In the genomic region with DNA sequence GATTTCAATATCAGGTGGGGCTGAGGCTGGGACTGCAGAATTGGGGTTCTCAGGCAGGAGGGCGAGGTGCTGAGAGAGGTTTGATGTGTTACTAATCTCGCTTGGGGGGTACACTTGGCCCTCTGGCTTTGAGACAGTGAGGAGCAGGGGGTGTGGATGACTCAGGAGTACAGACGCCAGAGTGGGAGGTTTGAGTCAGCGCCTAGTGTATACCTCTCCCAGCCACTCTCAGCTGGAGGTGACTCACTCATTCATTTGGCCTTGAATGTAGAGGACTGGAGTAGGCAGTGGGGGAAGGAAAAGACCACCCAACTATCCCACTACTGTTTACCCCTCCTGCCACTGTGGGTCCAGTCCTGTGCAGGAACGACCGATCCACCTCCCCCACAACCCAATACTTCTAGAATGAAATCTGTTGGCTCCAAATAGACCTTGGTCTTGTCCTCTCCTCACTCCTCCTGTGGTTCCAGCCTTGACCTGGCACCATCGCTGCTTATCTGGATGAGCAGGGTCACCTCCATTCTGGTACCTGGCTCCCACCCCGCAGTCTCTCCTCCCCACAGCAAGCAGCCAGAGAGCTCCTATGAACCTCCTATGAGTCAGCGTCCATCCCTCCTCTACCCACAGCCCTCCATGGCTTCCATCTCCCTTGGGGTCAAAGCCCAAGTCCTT, we compare ENCODE assay signal across 1 cellular context.
TF ChIP-seq lines count a peak whose summit lies in the region.

No MANE protein-coding gene starts in this region.

TF ChIP-seq in K562, 482 proteins besides CTCF, POLR2A, EP300 and RAD21 (continued from another document and continues in another):
- no peak for TF ChIP-seq CREB1 (IDR thresholded peaks at IDR 0.05)
- TF ChIP-seq CREB1 (CRISPR knock-in tag; IDR thresholded peaks at IDR 0.05), result no peak
- TF ChIP-seq, protein P1, sequence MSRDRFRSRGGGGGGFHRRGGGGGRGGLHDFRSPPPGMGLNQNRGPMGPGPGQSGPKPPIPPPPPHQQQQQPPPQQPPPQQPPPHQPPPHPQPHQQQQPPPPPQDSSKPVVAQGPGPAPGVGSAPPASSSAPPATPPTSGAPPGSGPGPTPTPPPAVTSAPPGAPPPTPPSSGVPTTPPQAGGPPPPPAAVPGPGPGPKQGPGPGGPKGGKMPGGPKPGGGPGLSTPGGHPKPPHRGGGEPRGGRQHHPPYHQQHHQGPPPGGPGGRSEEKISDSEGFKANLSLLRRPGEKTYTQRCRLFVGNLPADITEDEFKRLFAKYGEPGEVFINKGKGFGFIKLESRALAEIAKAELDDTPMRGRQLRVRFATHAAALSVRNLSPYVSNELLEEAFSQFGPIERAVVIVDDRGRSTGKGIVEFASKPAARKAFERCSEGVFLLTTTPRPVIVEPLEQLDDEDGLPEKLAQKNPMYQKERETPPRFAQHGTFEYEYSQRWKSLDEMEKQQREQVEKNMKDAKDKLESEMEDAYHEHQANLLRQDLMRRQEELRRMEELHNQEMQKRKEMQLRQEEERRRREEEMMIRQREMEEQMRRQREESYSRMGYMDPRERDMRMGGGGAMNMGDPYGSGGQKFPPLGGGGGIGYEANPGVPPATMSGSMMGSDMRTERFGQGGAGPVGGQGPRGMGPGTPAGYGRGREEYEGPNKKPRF (IDR thresholded peaks at IDR 0.05; ENCODE audit: low read depth, low read length), result no peak
- no peak for TF ChIP-seq RBBP5 (IDR thresholded peaks at IDR 0.05; ENCODE audit: borderline replicate concordance, insufficient read depth, low read length, poor library complexity, severe bottlenecking)
- no peak for TF ChIP-seq XRCC3 (IDR thresholded peaks at IDR 0.05)
- no peak for TF ChIP-seq POLR2B (IDR thresholded peaks at IDR 0.05; ENCODE audit: low read depth, partially characterized antibody)
- no peak for TF ChIP-seq JUNB (CRISPR knock-in tag; conservative IDR thresholded peaks at IDR 0.05)
- TF ChIP-seq, protein P2, sequence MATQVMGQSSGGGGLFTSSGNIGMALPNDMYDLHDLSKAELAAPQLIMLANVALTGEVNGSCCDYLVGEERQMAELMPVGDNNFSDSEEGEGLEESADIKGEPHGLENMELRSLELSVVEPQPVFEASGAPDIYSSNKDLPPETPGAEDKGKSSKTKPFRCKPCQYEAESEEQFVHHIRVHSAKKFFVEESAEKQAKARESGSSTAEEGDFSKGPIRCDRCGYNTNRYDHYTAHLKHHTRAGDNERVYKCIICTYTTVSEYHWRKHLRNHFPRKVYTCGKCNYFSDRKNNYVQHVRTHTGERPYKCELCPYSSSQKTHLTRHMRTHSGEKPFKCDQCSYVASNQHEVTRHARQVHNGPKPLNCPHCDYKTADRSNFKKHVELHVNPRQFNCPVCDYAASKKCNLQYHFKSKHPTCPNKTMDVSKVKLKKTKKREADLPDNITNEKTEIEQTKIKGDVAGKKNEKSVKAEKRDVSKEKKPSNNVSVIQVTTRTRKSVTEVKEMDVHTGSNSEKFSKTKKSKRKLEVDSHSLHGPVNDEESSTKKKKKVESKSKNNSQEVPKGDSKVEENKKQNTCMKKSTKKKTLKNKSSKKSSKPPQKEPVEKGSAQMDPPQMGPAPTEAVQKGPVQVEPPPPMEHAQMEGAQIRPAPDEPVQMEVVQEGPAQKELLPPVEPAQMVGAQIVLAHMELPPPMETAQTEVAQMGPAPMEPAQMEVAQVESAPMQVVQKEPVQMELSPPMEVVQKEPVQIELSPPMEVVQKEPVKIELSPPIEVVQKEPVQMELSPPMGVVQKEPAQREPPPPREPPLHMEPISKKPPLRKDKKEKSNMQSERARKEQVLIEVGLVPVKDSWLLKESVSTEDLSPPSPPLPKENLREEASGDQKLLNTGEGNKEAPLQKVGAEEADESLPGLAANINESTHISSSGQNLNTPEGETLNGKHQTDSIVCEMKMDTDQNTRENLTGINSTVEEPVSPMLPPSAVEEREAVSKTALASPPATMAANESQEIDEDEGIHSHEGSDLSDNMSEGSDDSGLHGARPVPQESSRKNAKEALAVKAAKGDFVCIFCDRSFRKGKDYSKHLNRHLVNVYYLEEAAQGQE (CRISPR knock-in tag; IDR thresholded peaks at IDR 0.05; ENCODE audit: low read depth), result no peak
- no peak for TF ChIP-seq RBM39 (optimal IDR thresholded peaks at IDR 0.05; ENCODE audit: low read depth, low read length)
- TF ChIP-seq, protein P3, sequence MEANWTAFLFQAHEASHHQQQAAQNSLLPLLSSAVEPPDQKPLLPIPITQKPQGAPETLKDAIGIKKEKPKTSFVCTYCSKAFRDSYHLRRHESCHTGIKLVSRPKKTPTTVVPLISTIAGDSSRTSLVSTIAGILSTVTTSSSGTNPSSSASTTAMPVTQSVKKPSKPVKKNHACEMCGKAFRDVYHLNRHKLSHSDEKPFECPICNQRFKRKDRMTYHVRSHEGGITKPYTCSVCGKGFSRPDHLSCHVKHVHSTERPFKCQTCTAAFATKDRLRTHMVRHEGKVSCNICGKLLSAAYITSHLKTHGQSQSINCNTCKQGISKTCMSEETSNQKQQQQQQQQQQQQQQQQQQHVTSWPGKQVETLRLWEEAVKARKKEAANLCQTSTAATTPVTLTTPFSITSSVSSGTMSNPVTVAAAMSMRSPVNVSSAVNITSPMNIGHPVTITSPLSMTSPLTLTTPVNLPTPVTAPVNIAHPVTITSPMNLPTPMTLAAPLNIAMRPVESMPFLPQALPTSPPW (CRISPR knock-in tag; IDR thresholded peaks at IDR 0.05), result no peak
- TF ChIP-seq HOXB6 (CRISPR knock-in tag; IDR thresholded peaks at IDR 0.05; ENCODE audit: borderline replicate concordance), result no peak
- TF ChIP-seq FOXM1 (IDR thresholded peaks at IDR 0.05; ENCODE audit: low read depth), result no peak
- no peak for TF ChIP-seq FOXM1 (CRISPR knock-in tag; IDR thresholded peaks at IDR 0.05; ENCODE audit: low read depth)
- TF ChIP-seq, protein P4, sequence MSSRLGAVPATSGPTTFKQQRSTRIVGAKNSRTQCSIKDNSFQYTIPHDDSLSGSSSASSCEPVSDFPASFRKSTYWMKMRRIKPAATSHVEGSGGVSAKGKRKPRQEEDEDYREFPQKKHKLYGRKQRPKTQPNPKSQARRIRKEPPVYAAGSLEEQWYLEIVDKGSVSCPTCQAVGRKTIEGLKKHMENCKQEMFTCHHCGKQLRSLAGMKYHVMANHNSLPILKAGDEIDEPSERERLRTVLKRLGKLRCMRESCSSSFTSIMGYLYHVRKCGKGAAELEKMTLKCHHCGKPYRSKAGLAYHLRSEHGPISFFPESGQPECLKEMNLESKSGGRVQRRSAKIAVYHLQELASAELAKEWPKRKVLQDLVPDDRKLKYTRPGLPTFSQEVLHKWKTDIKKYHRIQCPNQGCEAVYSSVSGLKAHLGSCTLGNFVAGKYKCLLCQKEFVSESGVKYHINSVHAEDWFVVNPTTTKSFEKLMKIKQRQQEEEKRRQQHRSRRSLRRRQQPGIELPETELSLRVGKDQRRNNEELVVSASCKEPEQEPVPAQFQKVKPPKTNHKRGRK (tag; IDR thresholded peaks at IDR 0.05), result no peak
- no peak for TF ChIP-seq HIVEP1 (CRISPR knock-in tag; IDR thresholded peaks at IDR 0.05)
- peak; percentile 31; the same call in 1 of the 2 replicates for TF ChIP-seq MAFF (IDR thresholded peaks at IDR 0.05; ENCODE audit: low read length)
- TF ChIP-seq GTF2E2 (tag; IDR thresholded peaks at IDR 0.05), result no peak
- TF ChIP-seq, protein P5, sequence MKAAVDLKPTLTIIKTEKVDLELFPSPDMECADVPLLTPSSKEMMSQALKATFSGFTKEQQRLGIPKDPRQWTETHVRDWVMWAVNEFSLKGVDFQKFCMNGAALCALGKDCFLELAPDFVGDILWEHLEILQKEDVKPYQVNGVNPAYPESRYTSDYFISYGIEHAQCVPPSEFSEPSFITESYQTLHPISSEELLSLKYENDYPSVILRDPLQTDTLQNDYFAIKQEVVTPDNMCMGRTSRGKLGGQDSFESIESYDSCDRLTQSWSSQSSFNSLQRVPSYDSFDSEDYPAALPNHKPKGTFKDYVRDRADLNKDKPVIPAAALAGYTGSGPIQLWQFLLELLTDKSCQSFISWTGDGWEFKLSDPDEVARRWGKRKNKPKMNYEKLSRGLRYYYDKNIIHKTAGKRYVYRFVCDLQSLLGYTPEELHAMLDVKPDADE (conservative IDR thresholded peaks at IDR 0.05; ENCODE audit: control insufficient read depth, low read depth, low read length), result 0 out of 2 replicates have a peak, but pooled peaks have one; percentile 36
- TF ChIP-seq ETV6 (IDR thresholded peaks at IDR 0.05; ENCODE audit: borderline replicate concordance in 1 of 2, low read depth in 2 of 2, low read length in 1 of 2), result no peak
- no peak for TF ChIP-seq ETV6 (CRISPR knock-in tag; IDR thresholded peaks at IDR 0.05; ENCODE audit: borderline replicate concordance)
- TF ChIP-seq, protein P6, sequence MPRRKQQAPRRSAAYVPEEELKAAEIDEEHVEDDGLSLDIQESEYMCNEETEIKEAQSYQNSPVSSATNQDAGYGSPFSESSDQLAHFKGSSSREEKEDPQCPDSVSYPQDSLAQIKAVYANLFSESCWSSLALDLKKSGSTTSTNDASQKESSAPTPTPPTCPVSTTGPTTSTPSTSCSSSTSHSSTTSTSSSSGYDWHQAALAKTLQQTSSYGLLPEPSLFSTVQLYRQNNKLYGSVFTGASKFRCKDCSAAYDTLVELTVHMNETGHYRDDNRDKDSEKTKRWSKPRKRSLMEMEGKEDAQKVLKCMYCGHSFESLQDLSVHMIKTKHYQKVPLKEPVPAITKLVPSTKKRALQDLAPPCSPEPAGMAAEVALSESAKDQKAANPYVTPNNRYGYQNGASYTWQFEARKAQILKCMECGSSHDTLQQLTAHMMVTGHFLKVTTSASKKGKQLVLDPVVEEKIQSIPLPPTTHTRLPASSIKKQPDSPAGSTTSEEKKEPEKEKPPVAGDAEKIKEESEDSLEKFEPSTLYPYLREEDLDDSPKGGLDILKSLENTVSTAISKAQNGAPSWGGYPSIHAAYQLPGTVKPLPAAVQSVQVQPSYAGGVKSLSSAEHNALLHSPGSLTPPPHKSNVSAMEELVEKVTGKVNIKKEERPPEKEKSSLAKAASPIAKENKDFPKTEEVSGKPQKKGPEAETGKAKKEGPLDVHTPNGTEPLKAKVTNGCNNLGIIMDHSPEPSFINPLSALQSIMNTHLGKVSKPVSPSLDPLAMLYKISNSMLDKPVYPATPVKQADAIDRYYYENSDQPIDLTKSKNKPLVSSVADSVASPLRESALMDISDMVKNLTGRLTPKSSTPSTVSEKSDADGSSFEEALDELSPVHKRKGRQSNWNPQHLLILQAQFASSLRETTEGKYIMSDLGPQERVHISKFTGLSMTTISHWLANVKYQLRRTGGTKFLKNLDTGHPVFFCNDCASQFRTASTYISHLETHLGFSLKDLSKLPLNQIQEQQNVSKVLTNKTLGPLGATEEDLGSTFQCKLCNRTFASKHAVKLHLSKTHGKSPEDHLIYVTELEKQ (CRISPR knock-in tag; IDR thresholded peaks at IDR 0.05), result no peak
- no peak for TF ChIP-seq CBX1 (IDR thresholded peaks at IDR 0.05; ENCODE audit: low read depth)
- TF ChIP-seq, protein P7, sequence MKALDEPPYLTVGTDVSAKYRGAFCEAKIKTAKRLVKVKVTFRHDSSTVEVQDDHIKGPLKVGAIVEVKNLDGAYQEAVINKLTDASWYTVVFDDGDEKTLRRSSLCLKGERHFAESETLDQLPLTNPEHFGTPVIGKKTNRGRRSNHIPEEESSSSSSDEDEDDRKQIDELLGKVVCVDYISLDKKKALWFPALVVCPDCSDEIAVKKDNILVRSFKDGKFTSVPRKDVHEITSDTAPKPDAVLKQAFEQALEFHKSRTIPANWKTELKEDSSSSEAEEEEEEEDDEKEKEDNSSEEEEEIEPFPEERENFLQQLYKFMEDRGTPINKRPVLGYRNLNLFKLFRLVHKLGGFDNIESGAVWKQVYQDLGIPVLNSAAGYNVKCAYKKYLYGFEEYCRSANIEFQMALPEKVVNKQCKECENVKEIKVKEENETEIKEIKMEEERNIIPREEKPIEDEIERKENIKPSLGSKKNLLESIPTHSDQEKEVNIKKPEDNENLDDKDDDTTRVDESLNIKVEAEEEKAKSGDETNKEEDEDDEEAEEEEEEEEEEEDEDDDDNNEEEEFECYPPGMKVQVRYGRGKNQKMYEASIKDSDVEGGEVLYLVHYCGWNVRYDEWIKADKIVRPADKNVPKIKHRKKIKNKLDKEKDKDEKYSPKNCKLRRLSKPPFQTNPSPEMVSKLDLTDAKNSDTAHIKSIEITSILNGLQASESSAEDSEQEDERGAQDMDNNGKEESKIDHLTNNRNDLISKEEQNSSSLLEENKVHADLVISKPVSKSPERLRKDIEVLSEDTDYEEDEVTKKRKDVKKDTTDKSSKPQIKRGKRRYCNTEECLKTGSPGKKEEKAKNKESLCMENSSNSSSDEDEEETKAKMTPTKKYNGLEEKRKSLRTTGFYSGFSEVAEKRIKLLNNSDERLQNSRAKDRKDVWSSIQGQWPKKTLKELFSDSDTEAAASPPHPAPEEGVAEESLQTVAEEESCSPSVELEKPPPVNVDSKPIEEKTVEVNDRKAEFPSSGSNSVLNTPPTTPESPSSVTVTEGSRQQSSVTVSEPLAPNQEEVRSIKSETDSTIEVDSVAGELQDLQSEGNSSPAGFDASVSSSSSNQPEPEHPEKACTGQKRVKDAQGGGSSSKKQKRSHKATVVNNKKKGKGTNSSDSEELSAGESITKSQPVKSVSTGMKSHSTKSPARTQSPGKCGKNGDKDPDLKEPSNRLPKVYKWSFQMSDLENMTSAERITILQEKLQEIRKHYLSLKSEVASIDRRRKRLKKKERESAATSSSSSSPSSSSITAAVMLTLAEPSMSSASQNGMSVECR (CRISPR knock-in tag; IDR thresholded peaks at IDR 0.05), result no peak
- no peak for TF ChIP-seq NR2F6 (CRISPR knock-in tag; IDR thresholded peaks at IDR 0.05)
- no peak for TF ChIP-seq MAFG (tag; conservative IDR thresholded peaks at IDR 0.05)
- TF ChIP-seq, protein P8, sequence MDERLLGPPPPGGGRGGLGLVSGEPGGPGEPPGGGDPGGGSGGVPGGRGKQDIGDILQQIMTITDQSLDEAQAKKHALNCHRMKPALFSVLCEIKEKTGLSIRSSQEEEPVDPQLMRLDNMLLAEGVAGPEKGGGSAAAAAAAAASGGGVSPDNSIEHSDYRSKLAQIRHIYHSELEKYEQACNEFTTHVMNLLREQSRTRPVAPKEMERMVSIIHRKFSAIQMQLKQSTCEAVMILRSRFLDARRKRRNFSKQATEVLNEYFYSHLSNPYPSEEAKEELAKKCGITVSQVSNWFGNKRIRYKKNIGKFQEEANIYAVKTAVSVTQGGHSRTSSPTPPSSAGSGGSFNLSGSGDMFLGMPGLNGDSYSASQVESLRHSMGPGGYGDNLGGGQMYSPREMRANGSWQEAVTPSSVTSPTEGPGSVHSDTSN (CRISPR knock-in tag; IDR thresholded peaks at IDR 0.05; ENCODE audit: low read depth), result no peak
- TF ChIP-seq, protein P8 (tag; conservative IDR thresholded peaks at IDR 0.05; ENCODE audit: low read depth), result no peak
- TF ChIP-seq TARDBP (IDR thresholded peaks at IDR 0.05), result no peak
- no peak for TF ChIP-seq CHCHD3 (CRISPR knock-in tag; IDR thresholded peaks at IDR 0.05)
- TF ChIP-seq THRAP3 (IDR thresholded peaks at IDR 0.05; ENCODE audit: borderline replicate concordance), result no peak
- TF ChIP-seq ZKSCAN8 (CRISPR knock-in tag; IDR thresholded peaks at IDR 0.05), result peak; percentile 98
- no peak for TF ChIP-seq ZNF785 (CRISPR knock-in tag; IDR thresholded peaks at IDR 0.05)
- no peak for TF ChIP-seq CBX5 (IDR thresholded peaks at IDR 0.05; ENCODE audit: borderline replicate concordance, low read depth)
- no peak for TF ChIP-seq BMI1 (IDR thresholded peaks at IDR 0.05; ENCODE audit: low read length)
- TF ChIP-seq GATAD2A (IDR thresholded peaks at IDR 0.05), result peak; percentile 76
- TF ChIP-seq ZNF583 (CRISPR knock-in tag; IDR thresholded peaks at IDR 0.05), result no peak
